1 cellular context compared by ENCODE assay signal in the genomic region with DNA sequence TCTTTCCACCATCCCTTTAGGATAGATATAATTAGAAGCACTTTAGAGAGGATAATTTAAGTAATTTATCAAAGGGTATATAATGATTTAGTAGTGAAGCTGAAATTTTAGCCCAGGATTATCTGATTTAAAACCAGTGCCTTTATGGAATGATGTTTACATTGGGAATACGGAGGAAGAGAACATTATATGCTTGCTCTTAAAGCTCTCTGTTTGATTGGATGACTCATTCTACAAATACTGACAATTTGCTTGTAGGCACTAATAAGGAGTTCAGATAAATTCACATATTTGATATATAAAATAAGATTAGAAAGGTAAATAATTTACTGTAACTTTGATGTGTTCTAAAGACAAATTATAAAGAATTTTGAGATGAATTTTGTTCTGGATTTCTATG.
TF ChIP-seq lines count a peak whose summit lies in the region.

No MANE protein-coding gene starts in this region.

TF ChIP-seq in IMR-90, 13 proteins besides CTCF, POLR2A, EP300 and RAD21 (continued from another document):
- TF ChIP-seq CEBPB (IDR thresholded peaks at IDR 0.05; ENCODE audit: low read depth, low read length): no peak
